In the genomic region with DNA sequence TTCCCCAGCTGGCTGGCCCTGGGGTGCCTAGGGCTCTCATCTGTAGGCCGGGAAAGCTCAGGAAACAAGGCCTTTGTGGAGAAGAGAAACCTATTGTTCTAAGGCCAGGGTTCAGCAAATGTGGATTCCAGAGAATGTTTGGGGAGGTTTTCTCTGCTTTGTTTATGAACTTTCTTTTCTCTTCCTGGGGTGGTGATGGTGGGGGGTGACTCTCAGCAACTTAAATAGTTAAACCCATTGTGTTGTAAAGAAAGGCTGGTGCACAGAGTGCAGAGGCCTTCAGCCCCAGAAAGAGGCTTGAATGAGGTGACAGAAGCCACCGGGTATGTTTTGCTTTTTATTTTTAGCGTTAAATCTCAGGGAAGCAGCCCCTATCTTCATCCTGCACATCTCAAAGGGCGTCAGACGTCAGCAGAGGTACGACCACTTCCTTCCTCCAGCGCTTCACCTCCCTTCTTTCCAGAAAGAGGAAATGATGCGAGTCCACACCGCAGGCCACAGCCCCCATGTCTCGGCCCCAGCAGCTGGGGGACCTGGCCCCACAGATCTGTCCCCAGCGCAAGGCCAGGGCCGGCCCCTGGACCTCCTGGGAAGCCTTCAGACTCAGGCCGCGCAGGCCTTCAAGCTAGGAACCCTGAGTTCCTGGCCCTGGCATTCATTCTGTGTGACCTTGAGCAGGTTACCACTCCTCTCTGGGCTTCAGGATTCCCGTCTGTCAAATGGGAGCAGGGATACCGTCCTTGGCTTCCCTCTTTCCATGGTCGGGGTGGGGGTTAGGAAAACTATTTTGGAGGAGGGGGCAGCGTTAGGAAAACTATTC, we compare ENCODE assay signal across 1 cellular context.
TF ChIP-seq lines count a peak whose summit lies in the region.

No MANE protein-coding gene starts in this region.

TF ChIP-seq in H1, 55 proteins besides CTCF, POLR2A, EP300 and RAD21:
- TF ChIP-seq, protein P1, sequence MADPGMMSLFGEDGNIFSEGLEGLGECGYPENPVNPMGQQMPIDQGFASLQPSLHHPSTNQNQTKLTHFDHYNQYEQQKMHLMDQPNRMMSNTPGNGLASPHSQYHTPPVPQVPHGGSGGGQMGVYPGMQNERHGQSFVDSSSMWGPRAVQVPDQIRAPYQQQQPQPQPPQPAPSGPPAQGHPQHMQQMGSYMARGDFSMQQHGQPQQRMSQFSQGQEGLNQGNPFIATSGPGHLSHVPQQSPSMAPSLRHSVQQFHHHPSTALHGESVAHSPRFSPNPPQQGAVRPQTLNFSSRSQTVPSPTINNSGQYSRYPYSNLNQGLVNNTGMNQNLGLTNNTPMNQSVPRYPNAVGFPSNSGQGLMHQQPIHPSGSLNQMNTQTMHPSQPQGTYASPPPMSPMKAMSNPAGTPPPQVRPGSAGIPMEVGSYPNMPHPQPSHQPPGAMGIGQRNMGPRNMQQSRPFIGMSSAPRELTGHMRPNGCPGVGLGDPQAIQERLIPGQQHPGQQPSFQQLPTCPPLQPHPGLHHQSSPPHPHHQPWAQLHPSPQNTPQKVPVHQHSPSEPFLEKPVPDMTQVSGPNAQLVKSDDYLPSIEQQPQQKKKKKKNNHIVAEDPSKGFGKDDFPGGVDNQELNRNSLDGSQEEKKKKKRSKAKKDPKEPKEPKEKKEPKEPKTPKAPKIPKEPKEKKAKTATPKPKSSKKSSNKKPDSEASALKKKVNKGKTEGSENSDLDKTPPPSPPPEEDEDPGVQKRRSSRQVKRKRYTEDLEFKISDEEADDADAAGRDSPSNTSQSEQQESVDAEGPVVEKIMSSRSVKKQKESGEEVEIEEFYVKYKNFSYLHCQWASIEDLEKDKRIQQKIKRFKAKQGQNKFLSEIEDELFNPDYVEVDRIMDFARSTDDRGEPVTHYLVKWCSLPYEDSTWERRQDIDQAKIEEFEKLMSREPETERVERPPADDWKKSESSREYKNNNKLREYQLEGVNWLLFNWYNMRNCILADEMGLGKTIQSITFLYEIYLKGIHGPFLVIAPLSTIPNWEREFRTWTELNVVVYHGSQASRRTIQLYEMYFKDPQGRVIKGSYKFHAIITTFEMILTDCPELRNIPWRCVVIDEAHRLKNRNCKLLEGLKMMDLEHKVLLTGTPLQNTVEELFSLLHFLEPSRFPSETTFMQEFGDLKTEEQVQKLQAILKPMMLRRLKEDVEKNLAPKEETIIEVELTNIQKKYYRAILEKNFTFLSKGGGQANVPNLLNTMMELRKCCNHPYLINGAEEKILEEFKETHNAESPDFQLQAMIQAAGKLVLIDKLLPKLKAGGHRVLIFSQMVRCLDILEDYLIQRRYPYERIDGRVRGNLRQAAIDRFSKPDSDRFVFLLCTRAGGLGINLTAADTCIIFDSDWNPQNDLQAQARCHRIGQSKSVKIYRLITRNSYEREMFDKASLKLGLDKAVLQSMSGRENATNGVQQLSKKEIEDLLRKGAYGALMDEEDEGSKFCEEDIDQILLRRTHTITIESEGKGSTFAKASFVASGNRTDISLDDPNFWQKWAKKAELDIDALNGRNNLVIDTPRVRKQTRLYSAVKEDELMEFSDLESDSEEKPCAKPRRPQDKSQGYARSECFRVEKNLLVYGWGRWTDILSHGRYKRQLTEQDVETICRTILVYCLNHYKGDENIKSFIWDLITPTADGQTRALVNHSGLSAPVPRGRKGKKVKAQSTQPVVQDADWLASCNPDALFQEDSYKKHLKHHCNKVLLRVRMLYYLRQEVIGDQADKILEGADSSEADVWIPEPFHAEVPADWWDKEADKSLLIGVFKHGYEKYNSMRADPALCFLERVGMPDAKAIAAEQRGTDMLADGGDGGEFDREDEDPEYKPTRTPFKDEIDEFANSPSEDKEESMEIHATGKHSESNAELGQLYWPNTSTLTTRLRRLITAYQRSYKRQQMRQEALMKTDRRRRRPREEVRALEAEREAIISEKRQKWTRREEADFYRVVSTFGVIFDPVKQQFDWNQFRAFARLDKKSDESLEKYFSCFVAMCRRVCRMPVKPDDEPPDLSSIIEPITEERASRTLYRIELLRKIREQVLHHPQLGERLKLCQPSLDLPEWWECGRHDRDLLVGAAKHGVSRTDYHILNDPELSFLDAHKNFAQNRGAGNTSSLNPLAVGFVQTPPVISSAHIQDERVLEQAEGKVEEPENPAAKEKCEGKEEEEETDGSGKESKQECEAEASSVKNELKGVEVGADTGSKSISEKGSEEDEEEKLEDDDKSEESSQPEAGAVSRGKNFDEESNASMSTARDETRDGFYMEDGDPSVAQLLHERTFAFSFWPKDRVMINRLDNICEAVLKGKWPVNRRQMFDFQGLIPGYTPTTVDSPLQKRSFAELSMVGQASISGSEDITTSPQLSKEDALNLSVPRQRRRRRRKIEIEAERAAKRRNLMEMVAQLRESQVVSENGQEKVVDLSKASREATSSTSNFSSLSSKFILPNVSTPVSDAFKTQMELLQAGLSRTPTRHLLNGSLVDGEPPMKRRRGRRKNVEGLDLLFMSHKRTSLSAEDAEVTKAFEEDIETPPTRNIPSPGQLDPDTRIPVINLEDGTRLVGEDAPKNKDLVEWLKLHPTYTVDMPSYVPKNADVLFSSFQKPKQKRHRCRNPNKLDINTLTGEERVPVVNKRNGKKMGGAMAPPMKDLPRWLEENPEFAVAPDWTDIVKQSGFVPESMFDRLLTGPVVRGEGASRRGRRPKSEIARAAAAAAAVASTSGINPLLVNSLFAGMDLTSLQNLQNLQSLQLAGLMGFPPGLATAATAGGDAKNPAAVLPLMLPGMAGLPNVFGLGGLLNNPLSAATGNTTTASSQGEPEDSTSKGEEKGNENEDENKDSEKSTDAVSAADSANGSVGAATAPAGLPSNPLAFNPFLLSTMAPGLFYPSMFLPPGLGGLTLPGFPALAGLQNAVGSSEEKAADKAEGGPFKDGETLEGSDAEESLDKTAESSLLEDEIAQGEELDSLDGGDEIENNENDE (IDR thresholded peaks at IDR 0.05; ENCODE audit: insufficient replicate concordance, low read length): peak; percentile 74
- peak; percentile 9 for TF ChIP-seq KDM4A (IDR thresholded peaks at IDR 0.05; ENCODE audit: low read depth, low read length, severe bottlenecking)
- peak; percentile 32; the same call in 1 of the 2 replicates for TF ChIP-seq SP4 (IDR thresholded peaks at IDR 0.05; ENCODE audit: low read length)
- TF ChIP-seq CBX5 (IDR thresholded peaks at IDR 0.05; ENCODE audit: low read depth, low read length): no peak
- no peak for TF ChIP-seq SIRT6 (IDR thresholded peaks at IDR 0.05; ENCODE audit: low read length)
- TF ChIP-seq CREB1 (IDR thresholded peaks at IDR 0.05): 0 out of 2 replicates have a peak, but pooled peaks have one; percentile 16
- peak; percentile 72; the same call in 1 of the 2 replicates for TF ChIP-seq SP1 (IDR thresholded peaks at IDR 0.05; ENCODE audit: low read depth, low read length)
- TF ChIP-seq, protein P2, sequence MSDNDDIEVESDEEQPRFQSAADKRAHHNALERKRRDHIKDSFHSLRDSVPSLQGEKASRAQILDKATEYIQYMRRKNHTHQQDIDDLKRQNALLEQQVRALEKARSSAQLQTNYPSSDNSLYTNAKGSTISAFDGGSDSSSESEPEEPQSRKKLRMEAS (IDR thresholded peaks at IDR 0.05): peak; percentile 24; the same call in 1 of the 2 replicates
- no peak for TF ChIP-seq CEBPB (IDR thresholded peaks at IDR 0.05; ENCODE audit: low read depth, low read length)
- peak; percentile 94 for TF ChIP-seq KDM1A (IDR thresholded peaks at IDR 0.05; ENCODE audit: borderline replicate concordance, low read length)
